ENCODE assay signal across 27 cellular contexts in the genomic region with DNA sequence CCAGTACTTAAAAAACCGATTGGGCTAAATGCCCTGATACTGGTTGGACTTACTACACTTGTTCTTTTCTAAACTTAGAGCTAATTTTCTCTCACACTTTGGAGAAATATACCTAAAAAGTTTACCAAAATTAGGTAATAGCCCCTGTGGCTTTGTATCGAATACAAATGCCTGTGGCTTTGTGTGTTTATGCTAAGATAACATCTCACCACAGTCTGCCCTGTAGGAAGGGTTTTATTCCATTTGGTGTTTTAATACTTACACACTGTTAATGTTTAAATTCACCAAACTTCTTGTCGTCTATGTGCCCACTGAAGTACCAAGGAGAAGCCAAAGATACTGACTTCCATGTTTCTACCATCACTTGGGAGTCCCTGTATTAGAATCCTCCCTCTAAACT.
"Had no signal": no experiment of that assay in that cellular context is flagged by ENCODE, and none has a peak within 500 bp of the region (broad histone marks: within the 10 kb centered on the region; RNA-seq: fewer than 3 reads in every experiment).

No MANE protein-coding gene starts in this region.

- H3K4me2 ChIP-seq: hepatocyte, smooth muscle cell had no signal

- H3K27me3 ChIP-seq: esophagus muscularis mucosa, gastrocnemius medialis, hepatocyte, right atrium auricular region, stomach, thyroid gland, upper lobe of left lung, vagina had no signal

- H3K4me1 ChIP-seq: esophagus muscularis mucosa, gastrocnemius medialis, pancreas, prostate gland, right atrium auricular region, stomach, thyroid gland, upper lobe of left lung, vagina had no signal

- H2AFZ ChIP-seq: hepatocyte had no signal

- H3K79me2 ChIP-seq: hepatocyte had no signal

- H3K9me3 ChIP-seq: gastrocnemius medialis, pancreas, prostate gland, right atrium auricular region, thyroid gland, upper lobe of left lung, vagina had no signal

- DNase-seq: activated CD4-positive, alpha-beta T cell treated with anti-CD3 and anti-CD28 coated beads for 48 hours; activated CD4-positive, alpha-beta T cell treated with anti-CD3 and anti-CD28 coated beads, Interleukin-2, amount 50 U/mL, for 48 hours; activated CD8-positive, alpha-beta memory T cell treated with anti-CD3 and anti-CD28 coated beads for 24 hours; activated effector memory CD4-positive, alpha-beta T cell treated with Interleukin-2 at 50 U/mL for 16 hours; activated naive CD4-positive, alpha-beta T cell treated with Interleukin-2 at 50 U/mL for 16 hours; caudate nucleus; gastrocnemius medialis; kidney; left colon; mammary epithelial cell; naive B cell; nucleus accumbens; pancreas; stimulated activated CD4-positive, alpha-beta T cell treated with anti-CD3 and anti-CD28 coated beads, Interleukin-1b, Interleukin-23, amount 100 ng/mL, for 48 hours; stimulated activated naive B cell treated with anti-CD40 and anti-IgM and Interleukin-4, amounts not matched to agents 10 μg/mL and 1 μg/mL and 100 μg/mL, for 72 hours; stomach; T-helper 17 cell; T1000; thyroid gland; upper lobe of left lung; WERI-Rb-1 had no signal

- H3K4me3 ChIP-seq: esophagus muscularis mucosa, gastrocnemius medialis, hepatocyte, pancreas, prostate gland, right atrium auricular region, smooth muscle cell, stomach, thyroid gland, upper lobe of left lung, vagina had no signal

- H3K27ac ChIP-seq: esophagus muscularis mucosa, gastrocnemius medialis, hepatocyte, pancreas, prostate gland, right atrium auricular region, stomach, thyroid gland, upper lobe of left lung, vagina, WERI-Rb-1 had no signal

- H3K36me3 ChIP-seq: gastrocnemius medialis, pancreas, prostate gland, right atrium auricular region, stomach, thyroid gland, upper lobe of left lung, vagina, WERI-Rb-1 had no signal
